ENCODE assay signal across 1 cellular context in genomic region chr1:58816072-58816746, GRCh38.
A peak's percentile ranks its signal among the peaks of the same experiment; 100 is the strongest.
TF ChIP-seq lines count a peak whose summit lies in the region.

No MANE protein-coding gene starts in this region.

TF ChIP-seq in HepG2, 621 proteins besides CTCF, POLR2A, EP300 and RAD21 (continued from another document and continues in another):
- TF ChIP-seq, protein P1, sequence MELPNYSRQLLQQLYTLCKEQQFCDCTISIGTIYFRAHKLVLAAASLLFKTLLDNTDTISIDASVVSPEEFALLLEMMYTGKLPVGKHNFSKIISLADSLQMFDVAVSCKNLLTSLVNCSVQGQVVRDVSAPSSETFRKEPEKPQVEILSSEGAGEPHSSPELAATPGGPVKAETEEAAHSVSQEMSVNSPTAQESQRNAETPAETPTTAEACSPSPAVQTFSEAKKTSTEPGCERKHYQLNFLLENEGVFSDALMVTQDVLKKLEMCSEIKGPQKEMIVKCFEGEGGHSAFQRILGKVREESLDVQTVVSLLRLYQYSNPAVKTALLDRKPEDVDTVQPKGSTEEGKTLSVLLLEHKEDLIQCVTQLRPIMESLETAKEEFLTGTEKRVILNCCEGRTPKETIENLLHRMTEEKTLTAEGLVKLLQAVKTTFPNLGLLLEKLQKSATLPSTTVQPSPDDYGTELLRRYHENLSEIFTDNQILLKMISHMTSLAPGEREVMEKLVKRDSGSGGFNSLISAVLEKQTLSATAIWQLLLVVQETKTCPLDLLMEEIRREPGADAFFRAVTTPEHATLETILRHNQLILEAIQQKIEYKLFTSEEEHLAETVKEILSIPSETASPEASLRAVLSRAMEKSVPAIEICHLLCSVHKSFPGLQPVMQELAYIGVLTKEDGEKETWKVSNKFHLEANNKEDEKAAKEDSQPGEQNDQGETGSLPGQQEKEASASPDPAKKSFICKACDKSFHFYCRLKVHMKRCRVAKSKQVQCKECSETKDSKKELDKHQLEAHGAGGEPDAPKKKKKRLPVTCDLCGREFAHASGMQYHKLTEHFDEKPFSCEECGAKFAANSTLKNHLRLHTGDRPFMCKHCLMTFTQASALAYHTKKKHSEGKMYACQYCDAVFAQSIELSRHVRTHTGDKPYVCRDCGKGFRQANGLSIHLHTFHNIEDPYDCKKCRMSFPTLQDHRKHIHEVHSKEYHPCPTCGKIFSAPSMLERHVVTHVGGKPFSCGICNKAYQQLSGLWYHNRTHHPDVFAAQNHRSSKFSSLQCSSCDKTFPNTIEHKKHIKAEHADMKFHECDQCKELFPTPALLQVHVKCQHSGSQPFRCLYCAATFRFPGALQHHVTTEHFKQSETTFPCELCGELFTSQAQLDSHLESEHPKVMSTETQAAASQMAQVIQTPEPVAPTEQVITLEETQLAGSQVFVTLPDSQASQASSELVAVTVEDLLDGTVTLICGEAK (IDR thresholded peaks at IDR 0.05): no peak
- TF ChIP-seq, protein P1 (CRISPR knock-in tag; IDR thresholded peaks at IDR 0.05): 0 out of 2 replicates have a peak, but pooled peaks have one; percentile 37
- TF ChIP-seq HNF4G (IDR thresholded peaks at IDR 0.05; ENCODE audit: borderline replicate concordance, low read depth, low read length) (no peak), HNF4G (CRISPR knock-in tag; IDR thresholded peaks at IDR 0.05; ENCODE audit: borderline replicate concordance, low read depth) (no peak), NR2F6 (IDR thresholded peaks at IDR 0.05) (no peak), NR2F6 (CRISPR knock-in tag; IDR thresholded peaks at IDR 0.05) (0 out of 2 replicates have a peak, but pooled peaks have one; percentile 8), SRSF1 (optimal IDR thresholded peaks at IDR 0.05; ENCODE audit: low read depth, low read length) (peak; percentile 76), CREB3 (CRISPR knock-in tag; IDR thresholded peaks at IDR 0.05) (no peak), ZNF687 (CRISPR knock-in tag; IDR thresholded peaks at IDR 0.05) (peak; percentile 85), ZNF792 (CRISPR knock-in tag; IDR thresholded peaks at IDR 0.05) (peak; percentile 45; the same call in 1 of the 2 replicates), HNRNPL (IDR thresholded peaks at IDR 0.05; ENCODE audit: low read depth, low read length) (peak; percentile 53; the same call in 1 of the 2 replicates), CBFB (CRISPR knock-in tag; IDR thresholded peaks at IDR 0.05) (peak; percentile 44; the same call in 1 of the 2 replicates), ZNF275 (CRISPR knock-in tag; IDR thresholded peaks at IDR 0.05; ENCODE audit: borderline replicate concordance) (0 out of 2 replicates have a peak, but pooled peaks have one; percentile 28)
- TF ChIP-seq, protein P2, sequence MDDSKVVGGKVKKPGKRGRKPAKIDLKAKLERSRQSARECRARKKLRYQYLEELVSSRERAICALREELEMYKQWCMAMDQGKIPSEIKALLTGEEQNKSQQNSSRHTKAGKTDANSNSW (CRISPR knock-in tag; IDR thresholded peaks at IDR 0.05; ENCODE audit: borderline replicate concordance): no peak
- TF ChIP-seq, protein P3, sequence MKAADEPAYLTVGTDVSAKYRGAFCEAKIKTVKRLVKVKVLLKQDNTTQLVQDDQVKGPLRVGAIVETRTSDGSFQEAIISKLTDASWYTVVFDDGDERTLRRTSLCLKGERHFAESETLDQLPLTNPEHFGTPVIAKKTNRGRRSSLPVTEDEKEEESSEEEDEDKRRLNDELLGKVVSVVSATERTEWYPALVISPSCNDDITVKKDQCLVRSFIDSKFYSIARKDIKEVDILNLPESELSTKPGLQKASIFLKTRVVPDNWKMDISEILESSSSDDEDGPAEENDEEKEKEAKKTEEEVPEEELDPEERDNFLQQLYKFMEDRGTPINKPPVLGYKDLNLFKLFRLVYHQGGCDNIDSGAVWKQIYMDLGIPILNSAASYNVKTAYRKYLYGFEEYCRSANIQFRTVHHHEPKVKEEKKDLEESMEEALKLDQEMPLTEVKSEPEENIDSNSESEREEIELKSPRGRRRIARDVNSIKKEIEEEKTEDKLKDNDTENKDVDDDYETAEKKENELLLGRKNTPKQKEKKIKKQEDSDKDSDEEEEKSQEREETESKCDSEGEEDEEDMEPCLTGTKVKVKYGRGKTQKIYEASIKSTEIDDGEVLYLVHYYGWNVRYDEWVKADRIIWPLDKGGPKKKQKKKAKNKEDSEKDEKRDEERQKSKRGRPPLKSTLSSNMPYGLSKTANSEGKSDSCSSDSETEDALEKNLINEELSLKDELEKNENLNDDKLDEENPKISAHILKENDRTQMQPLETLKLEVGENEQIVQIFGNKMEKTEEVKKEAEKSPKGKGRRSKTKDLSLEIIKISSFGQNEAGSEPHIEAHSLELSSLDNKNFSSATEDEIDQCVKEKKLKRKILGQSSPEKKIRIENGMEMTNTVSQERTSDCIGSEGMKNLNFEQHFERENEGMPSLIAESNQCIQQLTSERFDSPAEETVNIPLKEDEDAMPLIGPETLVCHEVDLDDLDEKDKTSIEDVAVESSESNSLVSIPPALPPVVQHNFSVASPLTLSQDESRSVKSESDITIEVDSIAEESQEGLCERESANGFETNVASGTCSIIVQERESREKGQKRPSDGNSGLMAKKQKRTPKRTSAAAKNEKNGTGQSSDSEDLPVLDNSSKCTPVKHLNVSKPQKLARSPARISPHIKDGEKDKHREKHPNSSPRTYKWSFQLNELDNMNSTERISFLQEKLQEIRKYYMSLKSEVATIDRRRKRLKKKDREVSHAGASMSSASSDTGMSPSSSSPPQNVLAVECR (CRISPR knock-in tag; IDR thresholded peaks at IDR 0.05; ENCODE audit: borderline replicate concordance): peak; percentile 51; the same call in 1 of the 2 replicates
- TF ChIP-seq, protein P4, sequence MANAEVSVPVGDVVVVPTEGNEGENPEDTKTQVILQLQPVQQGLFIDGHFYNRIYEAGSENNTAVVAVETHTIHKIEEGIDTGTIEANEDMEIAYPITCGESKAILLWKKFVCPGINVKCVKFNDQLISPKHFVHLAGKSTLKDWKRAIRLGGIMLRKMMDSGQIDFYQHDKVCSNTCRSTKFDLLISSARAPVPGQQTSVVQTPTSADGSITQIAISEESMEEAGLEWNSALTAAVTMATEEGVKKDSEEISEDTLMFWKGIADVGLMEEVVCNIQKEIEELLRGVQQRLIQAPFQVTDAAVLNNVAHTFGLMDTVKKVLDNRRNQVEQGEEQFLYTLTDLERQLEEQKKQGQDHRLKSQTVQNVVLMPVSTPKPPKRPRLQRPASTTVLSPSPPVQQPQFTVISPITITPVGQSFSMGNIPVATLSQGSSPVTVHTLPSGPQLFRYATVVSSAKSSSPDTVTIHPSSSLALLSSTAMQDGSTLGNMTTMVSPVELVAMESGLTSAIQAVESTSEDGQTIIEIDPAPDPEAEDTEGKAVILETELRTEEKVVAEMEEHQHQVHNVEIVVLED (CRISPR knock-in tag; IDR thresholded peaks at IDR 0.05; ENCODE audit: borderline replicate concordance): peak; percentile 82
- TF ChIP-seq, protein P5, sequence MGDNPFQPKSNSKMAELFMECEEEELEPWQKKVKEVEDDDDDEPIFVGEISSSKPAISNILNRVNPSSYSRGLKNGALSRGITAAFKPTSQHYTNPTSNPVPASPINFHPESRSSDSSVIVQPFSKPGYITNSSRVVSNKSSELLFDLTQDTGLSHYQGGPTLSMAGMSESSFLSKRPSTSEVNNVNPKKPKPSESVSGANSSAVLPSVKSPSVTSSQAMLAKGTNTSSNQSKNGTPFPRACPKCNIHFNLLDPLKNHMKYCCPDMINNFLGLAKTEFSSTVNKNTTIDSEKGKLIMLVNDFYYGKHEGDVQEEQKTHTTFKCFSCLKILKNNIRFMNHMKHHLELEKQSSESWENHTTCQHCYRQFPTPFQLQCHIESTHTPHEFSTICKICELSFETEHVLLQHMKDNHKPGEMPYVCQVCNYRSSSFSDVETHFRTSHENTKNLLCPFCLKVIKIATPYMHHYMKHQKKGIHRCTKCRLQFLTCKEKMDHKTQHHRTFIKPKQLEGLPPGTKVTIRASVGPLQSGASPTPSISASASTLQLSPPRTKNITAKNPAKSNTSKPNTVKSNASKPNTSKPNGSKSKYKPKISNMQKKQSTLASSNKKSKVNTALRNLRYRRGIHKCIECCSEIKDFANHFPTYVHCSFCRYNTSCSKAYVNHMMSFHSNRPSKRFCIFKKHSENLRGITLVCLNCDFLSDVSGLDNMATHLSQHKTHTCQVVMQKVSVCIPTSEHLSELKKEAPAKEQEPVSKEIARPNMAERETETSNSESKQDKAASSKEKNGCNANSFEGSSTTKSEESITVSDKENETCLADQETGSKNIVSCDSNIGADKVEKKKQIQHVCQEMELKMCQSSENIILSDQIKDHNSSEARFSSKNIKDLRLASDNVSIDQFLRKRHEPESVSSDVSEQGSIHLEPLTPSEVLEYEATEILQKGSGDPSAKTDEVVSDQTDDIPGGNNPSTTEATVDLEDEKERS (CRISPR knock-in tag; IDR thresholded peaks at IDR 0.05): no peak
- TF ChIP-seq, protein P6, sequence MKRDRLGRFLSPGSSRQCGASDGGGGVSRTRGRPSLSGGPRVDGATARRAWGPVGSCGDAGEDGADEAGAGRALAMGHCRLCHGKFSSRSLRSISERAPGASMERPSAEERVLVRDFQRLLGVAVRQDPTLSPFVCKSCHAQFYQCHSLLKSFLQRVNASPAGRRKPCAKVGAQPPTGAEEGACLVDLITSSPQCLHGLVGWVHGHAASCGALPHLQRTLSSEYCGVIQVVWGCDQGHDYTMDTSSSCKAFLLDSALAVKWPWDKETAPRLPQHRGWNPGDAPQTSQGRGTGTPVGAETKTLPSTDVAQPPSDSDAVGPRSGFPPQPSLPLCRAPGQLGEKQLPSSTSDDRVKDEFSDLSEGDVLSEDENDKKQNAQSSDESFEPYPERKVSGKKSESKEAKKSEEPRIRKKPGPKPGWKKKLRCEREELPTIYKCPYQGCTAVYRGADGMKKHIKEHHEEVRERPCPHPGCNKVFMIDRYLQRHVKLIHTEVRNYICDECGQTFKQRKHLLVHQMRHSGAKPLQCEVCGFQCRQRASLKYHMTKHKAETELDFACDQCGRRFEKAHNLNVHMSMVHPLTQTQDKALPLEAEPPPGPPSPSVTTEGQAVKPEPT (CRISPR knock-in tag; IDR thresholded peaks at IDR 0.05; ENCODE audit: low read depth): peak; percentile 40; the same call in 1 of the 2 replicates
